ENCODE assay signal across 16 cellular contexts in genomic region chr11:14542384-14542783, GRCh38.
DNase-seq lines count a peak whose midpoint lies in the region; ATAC-seq and TF ChIP-seq lines count a peak whose summit lies in the region.
"Had no signal": no experiment of that assay in that cellular context is flagged by ENCODE, and none has a peak within 500 bp of the region (broad histone marks: within the 10 kb centered on the region; RNA-seq: fewer than 3 reads in every experiment).

No MANE protein-coding gene starts in this region.

- peaks cover 5 to 49% (median 31%) of the 10 kb centered on the region in 5 donors for H3K4me1 ChIP-seq in subcutaneous abdominal adipose tissue (ENCODE audit: control insufficient read depth in 5 of 5, insufficient read depth in 5 of 5, low read length in 5 of 5)

- H3K4me3 ChIP-seq in subcutaneous abdominal adipose tissue (ENCODE audit: low read depth in 1 of 5, low read length in 5 of 5) = no peak overlapping the region
- H3K4me3 ChIP-seq: coronary artery, tibial nerve had no signal

- no peak for TF ChIP-seq CTCF in GM20000 (IDR thresholded peaks at IDR 0.05; ENCODE audit: extremely low read depth, missing control alignments)

- DNase-seq in SKM-1 treated with dmso at 0.1 percent for 144 hours (lab: John Stamatoyannopoulos, UW; ENCODE audit: unreplicated experiment) = peak; percentile 34
- no peak for DNase-seq in SKM-1 (lab: John Stamatoyannopoulos, UW; ENCODE audit: unreplicated experiment)
- DNase-seq in NCI-H128 (lab: John Stamatoyannopoulos, UW; ENCODE audit: unreplicated experiment) = peak; percentile 28
- peak; percentile 37 for DNase-seq in NOMO-1 treated with DMSO at 0.1 percent for 48 hours (lab: John Stamatoyannopoulos, UW; ENCODE audit: unreplicated experiment)
- no peak for DNase-seq in GM20000 (ENCODE audit: low spot score)
- DNase-seq in T-helper 2 cell = no peak
- DNase-seq: activated B cell treated with CpG ODN at 0.5 μM for 24 hours, NCI-H524, occipital lobe, RPMI8226, T-helper 1 cell had no signal

- no peak overlapping the region for H3K9ac ChIP-seq in subcutaneous abdominal adipose tissue (ENCODE audit: low read length in 5 of 5)

- H3K9me3 ChIP-seq in subcutaneous abdominal adipose tissue (ENCODE audit: control insufficient read depth in 5 of 5, low read length in 5 of 5) = no peaks in the 10 kb centered on the region
- H3K9me3 ChIP-seq: tibial nerve had no signal

- no peaks in the 10 kb centered on the region for H3K36me3 ChIP-seq in subcutaneous abdominal adipose tissue (ENCODE audit: control insufficient read depth in 5 of 5, insufficient read depth in 5 of 5, low read length in 5 of 5)
- H3K36me3 ChIP-seq: tibial nerve had no signal

- no peaks in the 10 kb centered on the region for H3K27me3 ChIP-seq in subcutaneous abdominal adipose tissue (ENCODE audit: control insufficient read depth in 5 of 5, insufficient read depth in 4 of 5, low read length in 5 of 5)
- H3K27me3 ChIP-seq: tibial nerve had no signal

- ATAC-seq in HG02852 (IDR thresholded peaks at IDR 0.05; ENCODE audit: unreplicated experiment) = no peak
- ATAC-seq: CD8-positive, alpha-beta T cell had no signal

- peak overlapping the region; percentile 90 for H3K27ac ChIP-seq in subcutaneous abdominal adipose tissue (ENCODE audit: low read depth, low read length)
- H3K27ac ChIP-seq: coronary artery had no signal

Comparison
In these comparisons a context has a peak if more than half of its experiments do, and no peak if none do; other contexts are left out.
1. DNase-seq: peak in SKM-1 treated with dmso at 0.1 percent for 144 hours (single experiment), NCI-H128 (single experiment) and NOMO-1 treated with DMSO at 0.1 percent for 48 hours (single experiment); none in SKM-1 (single experiment), GM20000 (single experiment) and T-helper 2 cell (0 of 5).